In the genomic region with DNA sequence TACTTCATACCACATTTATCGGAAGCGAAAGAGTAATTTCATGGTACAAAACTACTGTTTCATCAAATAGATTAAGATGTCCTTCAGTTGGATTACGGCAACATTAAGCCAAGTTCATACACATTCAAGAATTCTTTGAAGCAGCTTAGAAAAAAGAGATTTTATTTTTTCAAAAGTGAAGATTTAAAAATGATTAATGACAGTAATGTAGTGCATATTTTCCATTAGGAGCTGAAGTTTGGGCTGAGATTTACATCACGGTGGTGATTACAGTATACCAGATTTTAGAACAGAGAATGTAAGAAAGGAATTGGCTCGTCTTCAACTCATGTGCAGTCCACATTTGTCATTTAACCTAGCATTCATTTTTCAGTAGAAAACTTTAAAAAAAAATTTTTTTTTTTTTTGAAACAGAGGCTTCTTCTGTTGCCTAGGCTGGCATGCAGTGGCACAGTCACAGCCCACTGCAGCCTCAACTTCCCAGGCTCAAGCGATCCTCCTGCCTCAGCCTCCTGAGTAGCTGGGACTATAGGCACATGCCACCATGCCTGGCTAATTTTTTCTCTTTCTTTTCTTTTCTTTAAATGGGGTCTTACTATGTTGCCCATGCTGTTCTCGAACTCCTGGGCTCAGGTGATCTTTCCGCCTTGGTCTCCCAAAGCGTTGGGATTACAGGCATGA, we compare ENCODE assay signal across 9 cellular contexts. TPM values are rescaled to one million over a fixed set of nuclear protein-coding genes. Genes with fewer than 3 reads are reported as not detected.
DNase-seq lines count a peak whose midpoint lies in the region; ATAC-seq, FAIRE-seq and TF ChIP-seq lines count a peak whose summit lies in the region.
"Had no signal": no experiment of that assay in that cellular context is flagged by ENCODE, and none has a peak within 500 bp of the region (broad histone marks: within the 10 kb centered on the region; RNA-seq: fewer than 3 reads in every experiment).

No MANE protein-coding gene starts in this region.

- H3K9me3 Mint-ChIP-seq in progenitor cell of endocrine pancreas (ENCODE audit: low read depth), result no peaks in the 10 kb centered on the region
- H3K9me3 Mint-ChIP-seq: dendritic cell treated with granulocyte-macrophage colony-stimulating factor and Interleukin-4, amounts not matched to agents 40 ng/mL and 50 ng/mL, for 4 days had no signal

- peaks cover 16% of the 10 kb centered on the region for H3K4me1 Mint-ChIP-seq in progenitor cell of endocrine pancreas (ENCODE audit: low read depth)

- peaks cover 13% of the 10 kb centered on the region for H3K27me3 Mint-ChIP-seq in progenitor cell of endocrine pancreas

- no peaks in the 10 kb centered on the region for H3K9me3 ChIP-seq in effector memory CD4-positive, alpha-beta T cell (ENCODE audit: control insufficient read depth, low read length)

- peak overlapping the region; percentile 97 for H3K4me3 ChIP-seq in effector memory CD4-positive, alpha-beta T cell (ENCODE audit: insufficient read depth, low read depth, low read length, poor library complexity, severe bottlenecking)

- H3K4me3 Mint-ChIP-seq in progenitor cell of endocrine pancreas (ENCODE audit: low read depth), result peak overlapping the region; percentile 81
- H3K4me3 Mint-ChIP-seq: dendritic cell treated with granulocyte-macrophage colony-stimulating factor and Interleukin-4, amounts not matched to agents 40 ng/mL and 50 ng/mL, for 4 days had no signal

- H3K36me3 ChIP-seq in effector memory CD4-positive, alpha-beta T cell (ENCODE audit: control insufficient read depth, insufficient read depth, low read length), result no peaks in the 10 kb centered on the region

- no peaks in the 10 kb centered on the region for H3K36me3 Mint-ChIP-seq in progenitor cell of endocrine pancreas (ENCODE audit: insufficient read depth)

- peaks cover 33% of the 10 kb centered on the region for H3K4me1 ChIP-seq in effector memory CD4-positive, alpha-beta T cell (ENCODE audit: control insufficient read depth, insufficient read depth, low read length, poor library complexity, severe bottlenecking)

- no peaks in the 10 kb centered on the region for H3K27me3 ChIP-seq in effector memory CD4-positive, alpha-beta T cell (replicated peaks; ENCODE audit: control insufficient read depth, insufficient read depth, low read length, poor library complexity, severe bottlenecking)

- TF ChIP-seq CTCF in progenitor cell of endocrine pancreas (IDR thresholded peaks at IDR 0.05; ENCODE audit: unreplicated experiment), result no peak

- no peak overlapping the region for H3K27ac ChIP-seq in effector memory CD4-positive, alpha-beta T cell (ENCODE audit: insufficient read depth, low read length, poor library complexity, severe bottlenecking)

- FAIRE-seq in RCC 7860 (lab: Jason Lieb, UNC), result peak; percentile 32
- FAIRE-seq: GM12891 had no signal

- ATAC-seq in HG03025 (IDR thresholded peaks at IDR 0.05; ENCODE audit: low FRiP score, unreplicated experiment) (no peak), GM21390 (IDR thresholded peaks at IDR 0.05; ENCODE audit: unreplicated experiment) (no peak)

- peak overlapping the region; percentile 39 for H3K27ac Mint-ChIP-seq in progenitor cell of endocrine pancreas
- H3K27ac Mint-ChIP-seq: dendritic cell treated with granulocyte-macrophage colony-stimulating factor and Interleukin-4, amounts not matched to agents 40 ng/mL and 50 ng/mL, for 4 days had no signal

- DNase-seq in GM03348 (ENCODE audit: low spot score), result peak; percentile 49
- DNase-seq in RCC 7860 (ENCODE audit: low spot score), result no peak
- DNase-seq in effector memory CD4-positive, alpha-beta T cell, result no peak
- DNase-seq in progenitor cell of endocrine pancreas (ENCODE audit: low spot score, unreplicated experiment), result no peak
- no peak for DNase-seq in H4 (ENCODE audit: low spot score)

RNA-seq across cellular contexts. Expression of a gene that starts 1.9 kb away (rescaled TPM):
- total RNA-seq in progenitor cell of endocrine pancreas, result 18.9 and 22.2 TPM in 2 replicates
- total RNA-seq in H4 (2014; rRNA removed; shearing (Covaris generic)), result 20.6 and 23.6 TPM in 2 replicates
